Comparison of ENCODE assay signal across 21 cellular contexts in genomic region chr14:99871771-99872170, GRCh38.
DNase-seq lines count a peak whose midpoint lies in the region; ATAC-seq and TF ChIP-seq lines count a peak whose summit lies in the region.
"Had no signal": no experiment of that assay in that cellular context is flagged by ENCODE, and none has a peak within 500 bp of the region (broad histone marks: within the 10 kb centered on the region; RNA-seq: fewer than 3 reads in every experiment).

No MANE protein-coding gene starts in this region.

- no peaks in the 10 kb centered on the region for H4K20me1 ChIP-seq in GM23338 (replicated peaks; ENCODE audit: insufficient read depth)
- no peaks in the 10 kb centered on the region for H4K20me1 ChIP-seq in neural cell (ENCODE audit: insufficient read depth)

- peaks cover 53% of the 10 kb centered on the region for H3K4me1 Mint-ChIP-seq in GM23338
- H3K4me1 Mint-ChIP-seq: B cell; CD4-positive, alpha-beta memory T cell; IgD-negative memory B cell had no signal

- no peak overlapping the region for H3K4me3 ChIP-seq in GM23338
- H3K4me3 ChIP-seq in HUES64 (ENCODE audit: low read length), result no peak overlapping the region
- H3K4me3 ChIP-seq in ectodermal cell (ENCODE audit: insufficient read depth, low read depth, low read length), result no peak overlapping the region
- no peak overlapping the region for H3K4me3 ChIP-seq in neural cell (ENCODE audit: low read length)

- H3K9ac ChIP-seq in HUES64 (ENCODE audit: low read depth, low read length) (peak overlapping the region; percentile 28; the same call in 1 of the 2 replicates), neural cell (ENCODE audit: low read length) (no peak overlapping the region)
- H3K9ac ChIP-seq: SK-N-SH had no signal

- WGBS in HUES64, result 86% methylated on average over 11 of the region's 11 CpGs
- WGBS in ectodermal cell, 2 experiments, result 76% methylated on average over 11 of the region's 11 CpGs

- no peak for TF ChIP-seq RAD21 in neural cell (conservative IDR thresholded peaks at IDR 0.05)

- no peaks in the 10 kb centered on the region for H3K9me3 Mint-ChIP-seq in GM23338
- H3K9me3 Mint-ChIP-seq: CD4-positive, alpha-beta memory T cell; IgD-negative memory B cell had no signal

- H2AFZ ChIP-seq in GM23338 (no peak overlapping the region), neural cell (ENCODE audit: low read depth, low read length) (no peak overlapping the region)

- H3K79me2 ChIP-seq in GM23338 (replicated peaks; ENCODE audit: insufficient read depth), result no peaks in the 10 kb centered on the region
- H3K79me2 ChIP-seq in neural cell (replicated peaks; ENCODE audit: insufficient read depth, low read length), result no peaks in the 10 kb centered on the region

- DNase-seq in GM23338 (ENCODE audit: low spot score) (no peak), NOMO-1 treated with DMSO at 0.1 percent for 48 hours (lab: John Stamatoyannopoulos, UW; ENCODE audit: unreplicated experiment) (no peak)
- DNase-seq in effector CD8-positive, alpha-beta T cell (lab: John Stamatoyannopoulos, UW), result no peak
- DNase-seq in activated effector memory CD4-positive, alpha-beta T cell treated with anti-CD3 and anti-CD28 coated beads, Interleukin-2, amount 50 U/mL, for 16 hours, result no peak
- DNase-seq: CD4-positive, alpha-beta memory T cell; DND-41; GDM1; GOT3; NCI-H1436; NCI-H2029 treated with DMSO at 0.1 percent for 48 hours; NCI-H226; NCI-H526 treated with DMSO at 0.1 percent for 48 hours; Right ventricle myocardium superior; SK-N-SH had no signal

- H3K9me3 ChIP-seq in HUES64 (ENCODE audit: insufficient read depth, low read depth, low read length) (no peaks in the 10 kb centered on the region), ectodermal cell (ENCODE audit: control insufficient read depth, low read length) (no peaks in the 10 kb centered on the region), neural cell (ENCODE audit: low read length) (no peaks in the 10 kb centered on the region)
- H3K9me3 ChIP-seq: SK-N-SH had no signal

- no peak for TF ChIP-seq EP300 in neural cell (conservative IDR thresholded peaks at IDR 0.05; ENCODE audit: poor library complexity, severe bottlenecking)

- H3K27ac ChIP-seq in GM23338 (ENCODE audit: low read depth) (0 out of 2 replicates have a peak overlapping the region, but pooled peaks have one; percentile 7), HUES64 (ENCODE audit: low read depth, low read length) (peak overlapping the region; percentile 92), ectodermal cell (ENCODE audit: insufficient read depth, low read depth, low read length, poor library complexity, severe bottlenecking) (peak overlapping the region; percentile 78), neural cell (ENCODE audit: low read length) (no peak overlapping the region)

- H3K4me2 ChIP-seq in GM23338 (0 out of 2 replicates have a peak overlapping the region, but pooled peaks have one; percentile 22), neural cell (ENCODE audit: low read length) (no peak overlapping the region)
- H3K4me2 ChIP-seq: SK-N-SH had no signal

- peaks cover 5% of the 10 kb centered on the region for H3K27me3 Mint-ChIP-seq in GM23338 (ENCODE audit: insufficient read depth, low read depth, poor library complexity)

- peak; percentile 18 for ATAC-seq in GM23338
- ATAC-seq in HG02852 (IDR thresholded peaks at IDR 0.05; ENCODE audit: unreplicated experiment), result no peak
- ATAC-seq: Panc1 had no signal

- H3K9me2 ChIP-seq in GM23338 (ENCODE audit: insufficient read depth), result no peaks in the 10 kb centered on the region
- no peaks in the 10 kb centered on the region for H3K9me2 ChIP-seq in neural cell (ENCODE audit: insufficient read depth, low read length)
- H3K9me2 ChIP-seq: SK-N-SH had no signal

- H3F3A ChIP-seq in GM23338 (replicated peaks; ENCODE audit: low read depth) (no peaks in the 10 kb centered on the region), neural cell (ENCODE audit: insufficient read depth, low read length, poor library complexity, severe bottlenecking) (no peaks in the 10 kb centered on the region)

- H3K36me3 Mint-ChIP-seq in GM23338 (ENCODE audit: low read depth), result no peaks in the 10 kb centered on the region; the same call in 2 of the 3 replicates
- H3K36me3 Mint-ChIP-seq: CD4-positive, alpha-beta memory T cell; IgD-negative memory B cell had no signal

- no peak overlapping the region for H3K4me3 Mint-ChIP-seq in GM23338
- H3K4me3 Mint-ChIP-seq: B cell; CD4-positive, alpha-beta memory T cell; IgD-negative memory B cell had no signal

- no peak for TF ChIP-seq CTCF in GM23338 (conservative IDR thresholded peaks at IDR 0.05; ENCODE audit: low read depth in 2 of 2)
- no peak for TF ChIP-seq CTCF in neural cell (IDR thresholded peaks at IDR 0.05; ENCODE audit: poor library complexity, severe bottlenecking)

- H3K36me3 ChIP-seq in GM23338 (ENCODE audit: insufficient read depth), result no peaks in the 10 kb centered on the region
- peaks cover 4% of the 10 kb centered on the region; the same call in 1 of the 2 replicates for H3K36me3 ChIP-seq in HUES64 (ENCODE audit: insufficient read depth, low read length)
- H3K36me3 ChIP-seq in ectodermal cell (ENCODE audit: control insufficient read depth, insufficient read depth, low read length), result peaks cover 4% of the 10 kb centered on the region
- H3K36me3 ChIP-seq in neural cell (ENCODE audit: insufficient read depth, low read length), result no peaks in the 10 kb centered on the region

- H3K27me3 ChIP-seq in GM23338 (ENCODE audit: insufficient read depth) (no peaks in the 10 kb centered on the region), HUES64 (ENCODE audit: insufficient read depth, low read length) (no peaks in the 10 kb centered on the region), ectodermal cell (ENCODE audit: control insufficient read depth, insufficient read depth, low read length, poor library complexity, severe bottlenecking) (no peaks in the 10 kb centered on the region), neural cell (ENCODE audit: insufficient read depth, low read depth, low read length) (no peaks in the 10 kb centered on the region)

- H3K27ac Mint-ChIP-seq in GM23338, result peak overlapping the region; percentile 27; the same call in 1 of the 2 replicates
- H3K27ac Mint-ChIP-seq: B cell, IgD-negative memory B cell had no signal

- H3K4me1 ChIP-seq in GM23338 (ENCODE audit: insufficient read depth) (peaks cover 40% of the 10 kb centered on the region), HUES64 (ENCODE audit: insufficient read depth, low read length) (peaks cover 51% of the 10 kb centered on the region), ectodermal cell (ENCODE audit: control insufficient read depth, insufficient read depth, low read length) (peaks cover 58% of the 10 kb centered on the region)

TF ChIP-seq in neural cell, 6 proteins besides CTCF, POLR2A, EP300 and RAD21:
- TF ChIP-seq REST (IDR thresholded peaks at IDR 0.05; ENCODE audit: borderline replicate concordance), result peak; percentile 77
- no peak for TF ChIP-seq MXI1 (conservative IDR thresholded peaks at IDR 0.05; ENCODE audit: poor library complexity, severe bottlenecking)
- TF ChIP-seq POLR2AphosphoS5 (IDR thresholded peaks at IDR 0.05), result no peak
- TF ChIP-seq SMC3 (conservative IDR thresholded peaks at IDR 0.05; ENCODE audit: poor library complexity), result no peak
